ENCODE assay signal across 8 cellular contexts in the genomic region with DNA sequence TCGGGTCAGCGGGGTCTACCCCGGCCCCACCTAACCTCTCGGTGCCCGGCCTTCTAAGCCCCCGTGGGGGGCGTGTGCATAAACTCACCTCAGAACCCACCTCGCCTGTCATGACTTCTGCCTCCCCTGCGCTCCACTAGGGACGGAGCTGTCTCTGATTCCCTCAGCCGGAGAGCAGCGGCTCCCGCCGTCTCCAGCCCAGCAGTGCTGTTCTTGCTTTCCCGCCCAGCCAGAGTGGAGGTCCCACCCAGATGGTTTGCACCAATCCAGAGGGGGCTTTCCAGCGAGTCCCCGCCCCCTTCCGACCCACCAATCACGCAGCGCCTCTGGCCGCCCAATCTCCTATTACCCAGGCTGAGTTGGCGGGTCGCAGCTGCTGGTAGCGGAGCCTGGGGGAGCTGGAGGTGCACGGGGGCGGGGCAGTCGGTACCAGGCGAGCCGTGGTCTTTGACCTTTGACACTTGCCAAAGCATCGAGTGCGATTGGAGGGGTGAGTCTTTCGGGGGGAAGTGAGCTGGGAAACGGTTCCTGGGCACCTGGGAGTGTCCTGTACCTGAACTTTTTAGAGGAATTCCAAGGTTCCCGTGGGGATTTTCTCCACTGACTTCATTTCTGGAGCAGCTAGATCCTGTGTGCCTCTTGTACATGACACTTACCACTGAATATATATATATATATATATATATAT. TPM values are rescaled to one million over a fixed set of nuclear protein-coding genes. Genes with fewer than 3 reads are reported as not detected.
DNase-seq lines count a peak whose midpoint lies in the region; ATAC-seq and TF ChIP-seq lines count a peak whose summit lies in the region.

A gene (minus strand): TSS at position 220 of the 688 bp plus-strand sequence. CDS start 108 bp downstream, at position 112.

- H3K79me2 ChIP-seq in trophoblast cell (ENCODE audit: control insufficient read depth, insufficient read depth, low read length, poor library complexity) = peaks cover 4% of the 10 kb centered on the region

- DNase-seq in GM12865 (ENCODE audit: low read depth) (peak; percentile 98), NCI-H1417 treated with DMSO at 0.1 percent for 48 hours (lab: John Stamatoyannopoulos, UW) (peak; percentile 87), SW480 (ENCODE audit: low spot score) (peak; percentile 94), cardiac muscle cell (ENCODE audit: low read depth in 1 of 2, low spot score in 1 of 2) (peak; percentile 97 to 98), trophoblast cell (peak; percentile 94 to 95), type B pancreatic cell (ENCODE audit: extremely low spot score, unreplicated experiment) (peak; percentile 96)
- DNase-seq in activated naive CD8-positive, alpha-beta T cell treated with anti-CD3 and anti-CD28 coated beads, Interleukin-2, amount 50 U/mL, for 24 hours = peak; percentile 97

- H3K9me3 ChIP-seq in cardiac muscle cell (ENCODE audit: low read depth) (no peaks in the 10 kb centered on the region), trophoblast cell (ENCODE audit: insufficient read depth, low read depth, low read length) (no peaks in the 10 kb centered on the region)

- H3K4me1 Mint-ChIP-seq in activated naive CD8-positive, alpha-beta T cell treated with anti-CD3 and anti-CD28 coated beads, Interleukin-2, amount 50 U/mL, for 24 hours = peaks cover 14% of the 10 kb centered on the region
- H3K4me1 Mint-ChIP-seq in type B pancreatic cell (ENCODE audit: unreplicated experiment) = peaks cover 11% of the 10 kb centered on the region

- H3K4me1 ChIP-seq in cardiac muscle cell (ENCODE audit: low read depth) (no peaks in the 10 kb centered on the region), trophoblast cell (ENCODE audit: control insufficient read depth in 1 of 2, insufficient read depth in 2 of 2, low read length in 2 of 2) (peaks cover 0 to 3% of the 10 kb centered on the region in 2 experiments)

- no peaks in the 10 kb centered on the region for H3K9me3 Mint-ChIP-seq in activated naive CD8-positive, alpha-beta T cell treated with anti-CD3 and anti-CD28 coated beads, Interleukin-2, amount 50 U/mL, for 24 hours
- H3K9me3 Mint-ChIP-seq in type B pancreatic cell = no peaks in the 10 kb centered on the region

- no peaks in the 10 kb centered on the region for H3K27me3 ChIP-seq in cardiac muscle cell
- no peaks in the 10 kb centered on the region for H3K27me3 ChIP-seq in trophoblast cell (ENCODE audit: insufficient read depth, low read length)

- H3K4ac ChIP-seq in trophoblast cell (ENCODE audit: low read depth, low read length) = peak within 1 kb of the TSS; percentile 70

- peak within 1 kb of the TSS; percentile 95 for H2AFZ ChIP-seq in trophoblast cell (ENCODE audit: insufficient read depth, low read length, poor library complexity)

- H3K27me3 Mint-ChIP-seq in activated naive CD8-positive, alpha-beta T cell treated with anti-CD3 and anti-CD28 coated beads, Interleukin-2, amount 50 U/mL, for 24 hours = no peaks in the 10 kb centered on the region
- no peaks in the 10 kb centered on the region for H3K27me3 Mint-ChIP-seq in type B pancreatic cell

- H2BK5ac ChIP-seq in trophoblast cell (ENCODE audit: low read depth, low read length, poor library complexity) = peak within 1 kb of the TSS; percentile 52

- peaks cover 6% of the 10 kb centered on the region for H3K79me1 ChIP-seq in trophoblast cell (ENCODE audit: low read length)

- no peak within 1 kb of the TSS for H2BK12ac ChIP-seq in trophoblast cell (ENCODE audit: low read length)

- H3K36me3 ChIP-seq in cardiac muscle cell (no peaks in the 10 kb centered on the region), trophoblast cell (ENCODE audit: control insufficient read depth in 1 of 2, insufficient read depth in 2 of 2, low read length in 2 of 2) (no peaks in the 10 kb centered on the region)

- peak within 1 kb of the TSS; percentile 100 for H3K4me3 Mint-ChIP-seq in activated naive CD8-positive, alpha-beta T cell treated with anti-CD3 and anti-CD28 coated beads, Interleukin-2, amount 50 U/mL, for 24 hours
- H3K4me3 Mint-ChIP-seq in type B pancreatic cell = peak within 1 kb of the TSS; percentile 100

- H3K36me3 Mint-ChIP-seq in activated naive CD8-positive, alpha-beta T cell treated with anti-CD3 and anti-CD28 coated beads, Interleukin-2, amount 50 U/mL, for 24 hours (ENCODE audit: low read depth) = peaks cover 21% of the 10 kb centered on the region
- H3K36me3 Mint-ChIP-seq in type B pancreatic cell = no peaks in the 10 kb centered on the region

- H2AK5ac ChIP-seq in trophoblast cell (ENCODE audit: low read length) = no peak within 1 kb of the TSS

- peak within 1 kb of the TSS; percentile 99 for H3K27ac Mint-ChIP-seq in activated naive CD8-positive, alpha-beta T cell treated with anti-CD3 and anti-CD28 coated beads, Interleukin-2, amount 50 U/mL, for 24 hours
- peak within 1 kb of the TSS; percentile 96 for H3K27ac Mint-ChIP-seq in type B pancreatic cell

- H4K91ac ChIP-seq in trophoblast cell (ENCODE audit: low read depth, low read length) = peak within 1 kb of the TSS; percentile 50

- WGBS in trophoblast cell (ENCODE audit: extremely low coverage, insufficient coverage, insufficient read length) = no CpG with 5 or more reads among the region's 34 CpGs

- H4K12ac ChIP-seq in trophoblast cell (ENCODE audit: low read depth, low read length) = no peak within 1 kb of the TSS

- peak within 1 kb of the TSS; percentile 92 for H4K8ac ChIP-seq in trophoblast cell (ENCODE audit: low read depth, low read length)

- H3K4me2 ChIP-seq in trophoblast cell (ENCODE audit: low read length) = peak within 1 kb of the TSS; percentile 58

- peak within 1 kb of the TSS; percentile 89 for H3K9ac ChIP-seq in trophoblast cell (ENCODE audit: low read length)

- H3K23ac ChIP-seq in trophoblast cell (ENCODE audit: low read length) = no peak within 1 kb of the TSS

- H2BK120ac ChIP-seq in trophoblast cell (ENCODE audit: insufficient read depth, low read length, poor library complexity) = peak within 1 kb of the TSS; percentile 78

- peak within 1 kb of the TSS; percentile 94 for H3K14ac ChIP-seq in trophoblast cell (ENCODE audit: low read length)

- H3K18ac ChIP-seq in trophoblast cell (ENCODE audit: low read length) = peak within 1 kb of the TSS; percentile 95

- H3K27ac ChIP-seq in cardiac muscle cell = peak within 1 kb of the TSS; percentile 73
- peak within 1 kb of the TSS; percentile 81 for H3K27ac ChIP-seq in trophoblast cell (ENCODE audit: low read depth, low read length)

- H3K4me3 ChIP-seq in GM12865 (ENCODE audit: low read depth, low read length) (peak within 1 kb of the TSS; percentile 88), cardiac muscle cell (peak within 1 kb of the TSS; percentile 62), trophoblast cell (ENCODE audit: low read depth, low read length) (peak within 1 kb of the TSS; percentile 83)

- ATAC-seq in HG02763 (IDR thresholded peaks at IDR 0.05; ENCODE audit: unreplicated experiment) = peak; percentile 91
- peak; percentile 97 for ATAC-seq in activated naive CD8-positive, alpha-beta T cell treated with anti-CD3 and anti-CD28 coated beads, Interleukin-2, amount 50 U/mL, for 24 hours

- TF ChIP-seq CTCF in GM12865 (IDR thresholded peaks at IDR 0.05; ENCODE audit: insufficient read depth, low read depth, low read length, missing control alignments) = no peak
- no peak for TF ChIP-seq CTCF in cardiac muscle cell (IDR thresholded peaks at IDR 0.05; ENCODE audit: low read depth, low read length)
- TF ChIP-seq CTCF in type B pancreatic cell (conservative IDR thresholded peaks at IDR 0.05) = no peak

RNA-seq across cellular contexts. Expression of the gene that starts here (rescaled TPM):
- total RNA-seq in cardiac muscle cell (4.9 and 5.1 TPM in 2 replicates), type B pancreatic cell (ENCODE audit: low replicate concordance) (11.2 and 29.7 TPM in 2 replicates)
- polyA plus RNA-seq in cardiac muscle cell = 1.4 and 3.4 TPM in 2 replicates
- polyA plus RNA-seq in trophoblast cell (2013) = 15.5 and 15.7 TPM in 2 replicates

Comparison
In these comparisons a context has a peak if more than half of its experiments do, and no peak if none do; other contexts are left out.
1. Peak in every context shown above with its lines: DNase-seq, ATAC-seq, H3K4me3 ChIP-seq and H3K27ac ChIP-seq.